Comparison of ENCODE assay signal across 8 cellular contexts in the genomic region with DNA sequence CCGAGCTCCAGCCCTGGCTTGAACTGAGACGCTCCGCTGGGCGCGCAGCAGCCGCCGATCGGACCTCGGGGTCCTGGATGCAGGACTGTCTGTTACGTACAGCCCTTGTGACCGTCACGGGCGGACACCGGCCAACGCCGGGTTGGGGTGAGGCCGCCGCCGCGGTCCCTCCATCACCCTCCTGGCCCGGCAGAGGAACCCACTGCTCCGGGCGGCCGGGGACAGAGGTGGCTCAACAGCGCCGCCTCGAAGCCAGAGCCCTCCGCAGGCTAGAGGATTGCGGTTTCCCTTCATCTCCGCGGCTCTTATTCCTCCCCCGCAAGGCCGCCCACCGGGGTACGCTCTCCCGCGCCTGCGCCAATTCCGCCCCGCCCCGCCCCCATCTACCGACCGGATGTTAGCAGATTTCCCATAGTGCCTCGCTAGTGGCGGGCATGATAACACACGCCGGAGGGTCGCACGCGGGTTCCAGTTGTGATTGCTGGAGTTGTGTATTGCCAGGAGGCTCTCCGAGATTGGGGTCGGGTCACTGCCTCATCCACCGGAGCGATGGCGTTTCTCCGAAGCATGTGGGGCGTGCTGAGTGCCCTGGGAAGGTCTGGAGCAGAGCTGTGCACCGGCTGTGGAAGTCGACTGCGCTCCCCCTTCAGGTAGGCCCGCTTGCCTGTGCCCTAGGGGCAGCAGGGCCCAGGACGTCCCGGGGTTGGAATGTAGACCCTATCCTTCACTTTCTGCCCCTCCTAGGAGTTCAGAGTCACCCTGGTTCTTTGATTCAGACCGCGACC. TPM values are rescaled to one million over a fixed set of nuclear protein-coding genes. Genes with fewer than 3 reads are reported as not detected.
A peak's percentile ranks its signal among the peaks of the same experiment; 100 is the strongest.
DNase-seq lines count a peak whose midpoint lies in the region; ATAC-seq and TF ChIP-seq lines count a peak whose summit lies in the region.

A gene (plus strand): TSS at position 412 of the 785 bp plus-strand sequence. CDS start 138 bp downstream, at position 550.

- CTCF ChIA-PET in CD8-positive, alpha-beta T cell (lab: Charles Lee): interaction anchor here (0.5 to 7.9 kb wide), 11 partner anchors 10 to 208 kb away, joined by 3 to 60 read pairs (median 4); a partner anchor contains a TSS
- CTCF ChIA-PET in activated CD8-positive, alpha-beta T cell treated with anti-CD3 and anti-CD28 coated beads for 36 hours (lab: Charles Lee): interaction anchor here (0.9 to 4.7 kb wide), 20 partner anchors 10 to 1523 kb away, joined by 3 to 64 read pairs (median 4); a partner anchor contains a TSS

- POLR2A ChIA-PET in CD8-positive, alpha-beta T cell (lab: Charles Lee): interaction anchor here (1.2 to 4.1 kb wide), 6 partner anchors 25 to 118 kb away, joined by 3 to 20 read pairs (median 8); a partner anchor contains a TSS
- POLR2A ChIA-PET in activated CD8-positive, alpha-beta T cell treated with anti-CD3 and anti-CD28 coated beads for 36 hours (lab: Charles Lee): interaction anchor here (0.9 to 2.3 kb wide), 11 partner anchors 8 to 116 kb away, joined by 3 to 7 read pairs (median 3); a partner anchor contains a TSS

- peak within 1 kb of the TSS; percentile 94 for H3K27ac Mint-ChIP-seq in CD8-positive, alpha-beta T cell
- H3K27ac Mint-ChIP-seq in activated CD8-positive, alpha-beta T cell treated with anti-CD3 and anti-CD28 coated beads for 36 hours: peak within 1 kb of the TSS; percentile 96

- H3K4me1 Mint-ChIP-seq in CD8-positive, alpha-beta T cell (ENCODE audit: low read depth): peaks cover 59% of the 10 kb centered on the region
- peaks cover 42% of the 10 kb centered on the region for H3K4me1 Mint-ChIP-seq in activated CD8-positive, alpha-beta T cell treated with anti-CD3 and anti-CD28 coated beads for 36 hours (ENCODE audit: low read depth)

- intact Hi-C loops in CD8-positive, alpha-beta T cell (cut with DNase I, micrococcal nuclease): loop anchor here (1.0 to 5.0 kb wide), 10 partner anchors 26 to 1522 kb away; a partner anchor contains a TSS
- intact Hi-C loops in activated CD8-positive, alpha-beta T cell treated with anti-CD3 and anti-CD28 coated beads for 36 hours (cut with micrococcal nuclease): loop anchor here (2.0 to 10.0 kb wide), 4 partner anchors 48 to 120 kb away; a partner anchor contains a TSS

- no peaks in the 10 kb centered on the region for H3K27me3 Mint-ChIP-seq in CD8-positive, alpha-beta T cell (ENCODE audit: low read depth)
- no peaks in the 10 kb centered on the region for H3K27me3 Mint-ChIP-seq in activated CD8-positive, alpha-beta T cell treated with anti-CD3 and anti-CD28 coated beads for 36 hours

- H3K9me3 ChIP-seq in CD8-positive, alpha-beta T cell (ENCODE audit: low read length): no peaks in the 10 kb centered on the region
- H3K9me3 ChIP-seq in ectodermal cell (ENCODE audit: control insufficient read depth, low read length) (no peaks in the 10 kb centered on the region), lung (ENCODE audit: control insufficient read depth in 2 of 2, insufficient read depth in 1 of 2, low read length in 1 of 2) (no peaks in the 10 kb centered on the region)

- WGBS in ectodermal cell, 2 experiments: 0% methylated on average over 65 of the region's 65 CpGs
- 0% methylated on average over 59 to 65 of the region's 65 CpGs for WGBS in lung, 2 donors

- ATAC-seq in CD8-positive, alpha-beta T cell: peak; percentile 88
- ATAC-seq in GM19438 (IDR thresholded peaks at IDR 0.05; ENCODE audit: low read depth, unreplicated experiment) (peak; percentile 92), HG03575 (IDR thresholded peaks at IDR 0.05; ENCODE audit: extremely low read depth, insufficient number of reproducible peaks, low FRiP score, unreplicated experiment) (peak; percentile 51), lung (ENCODE audit: insufficient read depth, low FRiP score) (peak; percentile 97)
- peak; percentile 91 for ATAC-seq in activated CD8-positive, alpha-beta T cell treated with anti-CD3 and anti-CD28 coated beads for 36 hours

- peaks cover 45% of the 10 kb centered on the region for H3K36me3 Mint-ChIP-seq in CD8-positive, alpha-beta T cell
- H3K36me3 Mint-ChIP-seq in activated CD8-positive, alpha-beta T cell treated with anti-CD3 and anti-CD28 coated beads for 36 hours (ENCODE audit: low read depth): peaks cover 37% of the 10 kb centered on the region

- TF ChIP-seq CTCF in CD8-positive, alpha-beta T cell (IDR thresholded peaks at IDR 0.05): peak; percentile 36
- peak; percentile 56 for TF ChIP-seq CTCF in activated CD8-positive, alpha-beta T cell treated with anti-CD3 and anti-CD28 coated beads for 36 hours (IDR thresholded peaks at IDR 0.05)
- peak; percentile 30 for TF ChIP-seq CTCF in lung (IDR thresholded peaks at IDR 0.05; ENCODE audit: control extremely low read depth, extremely low read depth)

- H3K4me3 Mint-ChIP-seq in CD8-positive, alpha-beta T cell: peak within 1 kb of the TSS; percentile 95
- peak within 1 kb of the TSS; percentile 92 for H3K4me3 Mint-ChIP-seq in activated CD8-positive, alpha-beta T cell treated with anti-CD3 and anti-CD28 coated beads for 36 hours

- peaks cover 21% of the 10 kb centered on the region for H3K36me3 ChIP-seq in CD8-positive, alpha-beta T cell (ENCODE audit: insufficient read depth, low read length)
- peaks cover 17% of the 10 kb centered on the region for H3K36me3 ChIP-seq in ectodermal cell (ENCODE audit: control insufficient read depth, insufficient read depth, low read length)
- H3K36me3 ChIP-seq in lung (ENCODE audit: control insufficient read depth in 2 of 2, insufficient read depth in 2 of 2, low read length in 2 of 2): peaks cover 2 to 4% of the 10 kb centered on the region in 2 donors

- no peaks in the 10 kb centered on the region for H3K27me3 ChIP-seq in CD8-positive, alpha-beta T cell (ENCODE audit: insufficient read depth, low read length)
- H3K27me3 ChIP-seq in ectodermal cell (ENCODE audit: control insufficient read depth, insufficient read depth, low read length, poor library complexity, severe bottlenecking): no peaks in the 10 kb centered on the region
- H3K27me3 ChIP-seq in lung (ENCODE audit: control insufficient read depth, insufficient read depth): no peaks in the 10 kb centered on the region

- peaks cover 34% of the 10 kb centered on the region for H3K4me1 ChIP-seq in CD8-positive, alpha-beta T cell (ENCODE audit: insufficient read depth, low read length)
- peaks cover 5% of the 10 kb centered on the region for H3K4me1 ChIP-seq in ectodermal cell (ENCODE audit: control insufficient read depth, insufficient read depth, low read length)
- H3K4me1 ChIP-seq in lung (ENCODE audit: control insufficient read depth in 2 of 2, insufficient read depth in 2 of 2, low read length in 2 of 2): peaks cover 3 to 12% of the 10 kb centered on the region in 2 donors

- peak; percentile 94 to 99 (median 97) for DNase-seq in CD8-positive, alpha-beta T cell
- DNase-seq in NCI-H82 (lab: John Stamatoyannopoulos, UW) (peak; percentile 92), lung (ENCODE audit: low spot score) (peak; percentile 96)
- peak; percentile 98 for DNase-seq in activated CD8-positive, alpha-beta T cell treated with anti-CD3 and anti-CD28 coated beads for 36 hours
- peak; percentile 96 to 97 (median 96) for DNase-seq in stimulated activated CD4-positive, alpha-beta T cell treated with anti-CD3 and anti-CD28 coated beads, TNF-alpha, amount 100 ng/mL, for 4 hours (ENCODE audit: low read depth in 3 of 3)

- peak within 1 kb of the TSS; percentile 72 for H3K4me3 ChIP-seq in CD8-positive, alpha-beta T cell (ENCODE audit: low read depth, low read length)
- H3K4me3 ChIP-seq in ectodermal cell (ENCODE audit: insufficient read depth, low read depth, low read length) (peak within 1 kb of the TSS; percentile 94), lung (peak within 1 kb of the TSS; percentile 92)

- H3K27ac ChIP-seq in CD8-positive, alpha-beta T cell (ENCODE audit: low read depth, low read length): peak within 1 kb of the TSS; percentile 75
- H3K27ac ChIP-seq in ectodermal cell (ENCODE audit: insufficient read depth, low read depth, low read length, poor library complexity, severe bottlenecking) (peak within 1 kb of the TSS; percentile 95), lung (ENCODE audit: low read depth in 1 of 2, low read length in 1 of 2) (peak within 1 kb of the TSS; percentile 90 to 97)

- no peaks in the 10 kb centered on the region for H3K9me3 Mint-ChIP-seq in CD8-positive, alpha-beta T cell
- H3K9me3 Mint-ChIP-seq in activated CD8-positive, alpha-beta T cell treated with anti-CD3 and anti-CD28 coated beads for 36 hours: no peaks in the 10 kb centered on the region

RNA-seq across cellular contexts. Expression of the gene that starts here (rescaled TPM):
- 10 to 100 TPM; 53.7 to 55.7 TPM for total RNA-seq in CD8-positive, alpha-beta T cell
- total RNA-seq in activated CD8-positive, alpha-beta T cell treated with anti-CD3 and anti-CD28 coated beads for 36 hours: 100 to 1,000 TPM in 1 of 2 experiments, 10 to 100 TPM in 1; 97.3 to 116 TPM
- 70.4 TPM for polyA plus RNA-seq in ectodermal cell (2013, experiment 1 of 4)
- 65.6 TPM for polyA plus RNA-seq in ectodermal cell (2013, experiment 2 of 4)
- polyA plus RNA-seq in ectodermal cell (2013, experiment 3 of 4): 48.2 TPM
- polyA plus RNA-seq in ectodermal cell (2013, experiment 4 of 4): 51.6 TPM
- 10 to 100 TPM; 25.3 to 27.0 TPM for total RNA-seq in lung
- 10 to 100 TPM in 1 of 2 donors, 1 to 10 TPM in 1; 5.9 to 16.4 TPM for polyA plus RNA-seq in lung

Comparison
In these comparisons a context has a peak if more than half of its experiments do, and no peak if none do; other contexts are left out.
1. Peak in every context shown above with its lines: DNase-seq, ATAC-seq, H3K4me3 ChIP-seq and H3K27ac ChIP-seq.